15 cellular contexts compared by ENCODE assay signal in genomic region chr21:46111857-46112730, GRCh38. TPM values are rescaled to one million over a fixed set of nuclear protein-coding genes. Genes with fewer than 3 reads are reported as not detected.
DNase-seq lines count a peak whose midpoint lies in the region; ATAC-seq and TF ChIP-seq lines count a peak whose summit lies in the region.
"Had no signal": no experiment of that assay in that cellular context is flagged by ENCODE, and none has a peak within 500 bp of the region (broad histone marks: within the 10 kb centered on the region; RNA-seq: fewer than 3 reads in every experiment).

No MANE protein-coding gene starts in this region.

- no peaks in the 10 kb centered on the region for H3K9me2 ChIP-seq in SK-N-SH

- no peak overlapping the region for H2AFZ ChIP-seq in SK-N-SH (ENCODE audit: low read depth)
- H2AFZ ChIP-seq: GM23248 had no signal

- H3K36me3 ChIP-seq in SK-N-SH (replicated peaks in 1 of 2; ENCODE audit: control insufficient read depth in 1 of 2, insufficient read depth in 2 of 2, low read length in 1 of 2) = peaks cover 29 to 31% of the 10 kb centered on the region in 2 experiments
- H3K36me3 ChIP-seq in RWPE2 (ENCODE audit: low read depth) = no peaks in the 10 kb centered on the region
- H3K36me3 ChIP-seq in spleen = peaks cover 0 to 54% (median 30%) of the 10 kb centered on the region in 6 donors

- H3K4me2 ChIP-seq in SK-N-SH = no peak overlapping the region

- intact Hi-C loops in spleen (cut with DNase I; ENCODE audit: low total_unique reads) = no loop called here

- peaks cover 12% of the 10 kb centered on the region for H4K20me1 ChIP-seq in SK-N-SH (ENCODE audit: insufficient read depth)

- no CpG with 5 or more reads among the region's 69 CpGs for WGBS in SK-N-SH (ENCODE audit: low lambda C conversion rate)
- 87 to 96% (median 94%) methylated on average over 19 to 69 of the region's 69 CpGs for WGBS in spleen, 5 donors

- ATAC-seq in SK-N-SH treated with all-trans-retinoic acid at 6 μM for 48 hours (no peak), RWPE2 (ENCODE audit: low read depth) (no peak), GM18870 (IDR thresholded peaks at IDR 0.05; ENCODE audit: unreplicated experiment) (no peak)
- ATAC-seq: Panc1 had no signal

- TF ChIP-seq POLR2A in spleen (IDR thresholded peaks at IDR 0.05) = no peak

- no peak for TF ChIP-seq RAD21 in SK-N-SH (IDR thresholded peaks at IDR 0.05; ENCODE audit: low read length)

- no peaks in the 10 kb centered on the region for H3K27me3 ChIP-seq in SK-N-SH (ENCODE audit: insufficient read depth)
- H3K27me3 ChIP-seq in RWPE2 (ENCODE audit: insufficient read depth, poor library complexity, severe bottlenecking) = no peaks in the 10 kb centered on the region
- peaks cover 0 to 11% (median 0%) of the 10 kb centered on the region in 7 donors for H3K27me3 ChIP-seq in spleen (replicated peaks in 1 of 7)

- H3K4me3 ChIP-seq in SK-N-SH (ENCODE audit: low read depth in 2 of 2, low read length in 1 of 2) (no peak overlapping the region), RWPE2 (ENCODE audit: severe bottlenecking) (no peak overlapping the region), spleen (no peak overlapping the region)
- H3K4me3 ChIP-seq: GM23248, prostate gland had no signal

- H3K9ac ChIP-seq in SK-N-SH = no peak overlapping the region
- H3K9ac ChIP-seq: GM23248 had no signal

- POLR2A ChIA-PET in SK-N-SH (lab: Yijun Ruan, JAX) = no interaction called here

- H3K79me2 ChIP-seq in SK-N-SH (ENCODE audit: insufficient read depth) = peaks cover 39% of the 10 kb centered on the region

- H3F3A ChIP-seq in SK-N-SH (replicated peaks; ENCODE audit: insufficient read depth) = no peaks in the 10 kb centered on the region

- H3K27ac ChIP-seq in SK-N-SH (ENCODE audit: low read depth in 2 of 2, low read length in 1 of 2) (no peak overlapping the region; a peak in 1 of 4 replicates), RWPE2 (ENCODE audit: poor library complexity, severe bottlenecking) (no peak overlapping the region), spleen (no peak overlapping the region)
- H3K27ac ChIP-seq: 22Rv1, GM23248, prostate gland had no signal

- peaks cover 0 to 27% of the 10 kb centered on the region in 2 experiments; a peak in 1 of 4 replicates for H3K4me1 ChIP-seq in SK-N-SH (ENCODE audit: control insufficient read depth in 1 of 2, insufficient read depth in 2 of 2, low read depth in 1 of 2, low read length in 1 of 2)
- no peaks in the 10 kb centered on the region for H3K4me1 ChIP-seq in RWPE2 (ENCODE audit: insufficient read depth, poor library complexity, severe bottlenecking)
- H3K4me1 ChIP-seq in spleen = peaks cover 0 to 6% (median 0%) of the 10 kb centered on the region in 6 donors
- H3K4me1 ChIP-seq: Caco-2, prostate gland had no signal

- H3K9me3 ChIP-seq in SK-N-SH (no peaks in the 10 kb centered on the region), RWPE2 (ENCODE audit: severe bottlenecking) (peaks cover 4% of the 10 kb centered on the region), spleen (peaks cover 0 to 36% (median 23%) of the 10 kb centered on the region in 8 donors)
- H3K9me3 ChIP-seq: prostate gland had no signal

- TF ChIP-seq CTCF in SK-N-SH (IDR thresholded peaks at IDR 0.05) (no peak), RWPE2 (IDR thresholded peaks at IDR 0.05; ENCODE audit: poor library complexity, severe bottlenecking) (no peak), spleen (IDR thresholded peaks at IDR 0.05 in 8 of 11, conservative IDR thresholded peaks at IDR 0.05 in 3 of 11) (no peak)

- CTCF ChIA-PET in SK-N-SH (lab: Yijun Ruan, JAX) = interaction anchor here (1.2 kb wide), 1 partner anchor 31 kb away, joined by 3 read pairs; no protein-coding TSS in a partner anchor

- TF ChIP-seq EP300 in SK-N-SH (IDR thresholded peaks at IDR 0.05; ENCODE audit: borderline replicate concordance in 1 of 2, low read depth in 1 of 2, low read length in 1 of 2) = no peak

- DNase-seq in SK-N-SH = peak; percentile 11
- DNase-seq in RWPE2 (ENCODE audit: low spot score) = peak; percentile 66
- peak; percentile 50 for DNase-seq in islet precursor cell
- DNase-seq in spleen = peak; percentile 61
- no peak for DNase-seq in GM19238 (ENCODE audit: insufficient read length, low spot score)
- no peak for DNase-seq in SKM-1 treated with dmso at 0.1 percent for 144 hours (lab: John Stamatoyannopoulos, UW; ENCODE audit: unreplicated experiment)
- DNase-seq: GM23248 had no signal

TF ChIP-seq in SK-N-SH, 30 proteins besides CTCF, POLR2A, EP300 and RAD21 (continues in another document):
- no peak for TF ChIP-seq SIN3A (IDR thresholded peaks at IDR 0.05; ENCODE audit: borderline replicate concordance, low read depth, low read length)
- TF ChIP-seq JUND (IDR thresholded peaks at IDR 0.05) = no peak
- TF ChIP-seq TCF12 (IDR thresholded peaks at IDR 0.05) = no peak
- no peak for TF ChIP-seq RFX5 (IDR thresholded peaks at IDR 0.05; ENCODE audit: low read length)
- TF ChIP-seq YY1 (IDR thresholded peaks at IDR 0.05; ENCODE audit: low read depth) = no peak
- TF ChIP-seq FOXJ3 (CRISPR knock-in tag; IDR thresholded peaks at IDR 0.05) = no peak
- no peak for TF ChIP-seq ZBTB33 (IDR thresholded peaks at IDR 0.05; ENCODE audit: borderline replicate concordance, low read depth)
- no peak for TF ChIP-seq USF1 (IDR thresholded peaks at IDR 0.05; ENCODE audit: borderline replicate concordance, low read depth)

TF ChIP-seq in SK-N-SH treated with all-trans-retinoic acid at 6 μM for 48 hours, 23 proteins besides CTCF, POLR2A, EP300 and RAD21 (continues in another document):
- TF ChIP-seq ISL1 (CRISPR knock-in tag; IDR thresholded peaks at IDR 0.05) (no peak), OSR1 (CRISPR knock-in tag; IDR thresholded peaks at IDR 0.05) (no peak), POU6F1 (CRISPR knock-in tag; IDR thresholded peaks at IDR 0.05; ENCODE audit: borderline replicate concordance, low read depth) (no peak), TCF4 (CRISPR knock-in tag; IDR thresholded peaks at IDR 0.05; ENCODE audit: borderline replicate concordance) (no peak), SNAI2 (CRISPR knock-in tag; IDR thresholded peaks at IDR 0.05) (no peak), CSRNP3 (CRISPR knock-in tag; IDR thresholded peaks at IDR 0.05) (no peak), TOX (CRISPR knock-in tag; IDR thresholded peaks at IDR 0.05; ENCODE audit: borderline replicate concordance) (no peak), ZFP30 (CRISPR knock-in tag; IDR thresholded peaks at IDR 0.05) (no peak), PATZ1 (CRISPR knock-in tag; IDR thresholded peaks at IDR 0.05; ENCODE audit: borderline replicate concordance) (no peak), ESRRG (CRISPR knock-in tag; IDR thresholded peaks at IDR 0.05) (no peak), ZNF70 (CRISPR knock-in tag; IDR thresholded peaks at IDR 0.05) (no peak), PPARA (CRISPR knock-in tag; IDR thresholded peaks at IDR 0.05; ENCODE audit: borderline replicate concordance) (no peak), RARB (CRISPR knock-in tag; IDR thresholded peaks at IDR 0.05) (no peak), GLIS3 (CRISPR knock-in tag; IDR thresholded peaks at IDR 0.05) (no peak)

RNA-seq across cellular contexts. Expression of gene COL6A2, which starts 14.2 kb away (rescaled TPM):
- polyA plus RNA-seq in SK-N-SH (2012; rRNA removed) (66.6 and 108 TPM in 2 replicates), spleen (100 to 1,000 TPM; 101 to 244 (median 110) TPM)
- polyA plus RNA-seq in SK-N-SH (2012; cell fraction: cytosol; rRNA removed) = 38.5 and 67.6 TPM in 2 replicates
- polyA plus RNA-seq in SK-N-SH (2012; cell fraction: nucleus; rRNA removed) = 184 and 188 TPM in 2 replicates
- 100 to 1,000 TPM; 105 to 259 (median 198) TPM for total RNA-seq in spleen

RNA-seq across cellular contexts. Expression of gene FTCD, which starts 43.3 kb away (rescaled TPM):
- polyA plus RNA-seq in SK-N-SH (2012; rRNA removed) (0.33 and 0.37 TPM in 2 replicates), spleen (1 to 10 TPM in 1 of 3 donors, under 1 TPM in 2; 0.35 to 2.8 (median 0.38) TPM)
- 0.05 TPM in 1 of 2 replicates, not detected in the other for polyA plus RNA-seq in SK-N-SH (2012; cell fraction: cytosol; rRNA removed)
- 3.3 and 3.4 TPM in 2 replicates for polyA plus RNA-seq in SK-N-SH (2012; cell fraction: nucleus; rRNA removed)
- total RNA-seq in spleen = 1 to 10 TPM in 1 of 7 donors, under 1 TPM in 1, not detected in 5; 0.81 to 1.7 TPM
- total RNA-seq: GM23248, lung microvascular endothelial cell, subcutaneous adipose tissue had no signal
- polyA plus RNA-seq: GM23248 had no signal

Comparison
In these comparisons a context has a peak if more than half of its experiments do, and no peak if none do; other contexts are left out.
1. DNase-seq: peak in SK-N-SH (single experiment), RWPE2 (single experiment), islet precursor cell (single experiment) and spleen (single experiment); none in GM19238 (single experiment) and SKM-1 treated with dmso at 0.1 percent for 144 hours (single experiment).